In genomic region chr1:165494949-165495810, GRCh38 we compare ENCODE assay signal across 1 cellular context.
TF ChIP-seq lines count a peak whose summit lies in the region.

No MANE protein-coding gene starts in this region.

TF ChIP-seq in GM23338, 12 proteins besides CTCF, POLR2A, EP300 and RAD21:
- TF ChIP-seq ZNF462 (CRISPR knock-in tag; IDR thresholded peaks at IDR 0.05) (no peak), ETS1 (IDR thresholded peaks at IDR 0.05) (no peak), JUNB (IDR thresholded peaks at IDR 0.05; ENCODE audit: unreplicated experiment) (no peak), STAT1 (IDR thresholded peaks at IDR 0.05; ENCODE audit: unreplicated experiment) (no peak), CREB1 (CRISPR knock-in tag; IDR thresholded peaks at IDR 0.05; ENCODE audit: low read depth) (no peak), ZNF331 (CRISPR knock-in tag; IDR thresholded peaks at IDR 0.05; ENCODE audit: low read depth) (no peak), POLR2AphosphoS5 (IDR thresholded peaks at IDR 0.05; ENCODE audit: low read depth) (no peak), EZH2phosphoT487 (IDR thresholded peaks at IDR 0.05; ENCODE audit: unreplicated experiment) (no peak)
